9 cellular contexts compared by ENCODE assay signal in genomic region chr17:81222620-81222905, GRCh38. TPM values are rescaled to one million over a fixed set of nuclear protein-coding genes. Genes with fewer than 3 reads are reported as not detected.
A peak's percentile ranks its signal among the peaks of the same experiment; 100 is the strongest.
DNase-seq lines count a peak whose midpoint lies in the region; ATAC-seq and TF ChIP-seq lines count a peak whose summit lies in the region.
"Had no signal": no experiment of that assay in that cellular context is flagged by ENCODE, and none has a peak within 500 bp of the region (broad histone marks: within the 10 kb centered on the region; RNA-seq: fewer than 3 reads in every experiment).

No MANE protein-coding gene starts in this region.

- ATAC-seq in HG03045 (IDR thresholded peaks at IDR 0.05; ENCODE audit: unreplicated experiment) (no peak), GM18867 (IDR thresholded peaks at IDR 0.05; ENCODE audit: unreplicated experiment) (no peak)

- H3K4me2 ChIP-seq in OCI-LY7 (ENCODE audit: low read length): peak overlapping the region; percentile 73

- H3K9me3 ChIP-seq in OCI-LY7 (ENCODE audit: low read length) (no peaks in the 10 kb centered on the region), esophagus muscularis mucosa (no peaks in the 10 kb centered on the region), ovary (no peaks in the 10 kb centered on the region)

- H3K9me2 ChIP-seq in OCI-LY7 (ENCODE audit: insufficient read depth, low read length): no peaks in the 10 kb centered on the region

- H4K20me1 ChIP-seq in OCI-LY7 (ENCODE audit: insufficient read depth, low read length): no peaks in the 10 kb centered on the region

- H3K4me1 ChIP-seq in OCI-LY7 (ENCODE audit: insufficient read depth, low read length, poor library complexity, severe bottlenecking) (peaks cover 24% of the 10 kb centered on the region), esophagus muscularis mucosa (peaks cover 19 to 27% (median 24%) of the 10 kb centered on the region in 4 donors), ovary (ENCODE audit: insufficient read depth) (peaks cover 9% of the 10 kb centered on the region)

- H3K4me3 ChIP-seq in GM06990 (replicated peaks; ENCODE audit: low read depth, low read length) (peak overlapping the region; percentile 85), OCI-LY7 (ENCODE audit: low read depth, low read length, poor library complexity, severe bottlenecking) (peak overlapping the region; percentile 79), esophagus muscularis mucosa (peak overlapping the region; percentile 65 to 85 (median 80)), ovary (peak overlapping the region; percentile 92)

- H3K27me3 ChIP-seq in GM06990 (replicated peaks; ENCODE audit: control insufficient read depth, insufficient read depth, low read length) (no peaks in the 10 kb centered on the region), esophagus muscularis mucosa (no peaks in the 10 kb centered on the region), ovary (no peaks in the 10 kb centered on the region)

- BruUV-seq in OCI-LY7 (replicated peaks; lab: Mats Ljungman, UMichigan): no TSS peak

- H3K36me3 ChIP-seq in GM06990 (ENCODE audit: control insufficient read depth, insufficient read depth, low read length) (peaks cover 3% of the 10 kb centered on the region), OCI-LY7 (ENCODE audit: insufficient read depth, low read length) (no peaks in the 10 kb centered on the region), esophagus muscularis mucosa (peaks cover 7 to 18% (median 10%) of the 10 kb centered on the region in 4 donors), ovary (no peaks in the 10 kb centered on the region)

- H3K27ac ChIP-seq in OCI-LY7 (ENCODE audit: low read depth, low read length, poor library complexity, severe bottlenecking) (no peak overlapping the region), esophagus muscularis mucosa (replicated peaks in 1 of 4) (peak overlapping the region in 3 of 4 donors; percentile 24 to 58 (median 54)), ovary (no peak overlapping the region)

- intact Hi-C loops in OCI-LY7 (cut with micrococcal nuclease; ENCODE audit: unreplicated experiment) (no loop called here), esophagus muscularis mucosa (cut with DNase I) (no loop called here), ovary (cut with DNase I) (loop anchor here in 1 of 4 donors (5.0 kb wide), 1 partner anchor 80 kb away; no protein-coding TSS in a partner anchor)

- H3K79me2 ChIP-seq in OCI-LY7 (ENCODE audit: insufficient read depth, low read depth, low read length): no peaks in the 10 kb centered on the region

- TF ChIP-seq EP300 in esophagus muscularis mucosa (IDR thresholded peaks at IDR 0.05) (no peak), ovary (IDR thresholded peaks at IDR 0.05) (no peak)

- TF ChIP-seq CTCF in GM06990 (IDR thresholded peaks at IDR 0.05; ENCODE audit: insufficient read depth, low read length, poor library complexity, severe bottlenecking) (no peak), OCI-LY7 (conservative IDR thresholded peaks at IDR 0.05; ENCODE audit: low read length) (no peak), esophagus muscularis mucosa (IDR thresholded peaks at IDR 0.05) (no peak), ovary (IDR thresholded peaks at IDR 0.05) (no peak)

- H2AFZ ChIP-seq in OCI-LY7 (ENCODE audit: low read length): peak overlapping the region; percentile 65

- POLR2A ChIA-PET in OCI-LY7 (lab: Charles Lee): interaction anchor here (0.6 to 1.3 kb wide), 7 partner anchors 16 to 409 kb away, joined by 3 to 12 read pairs (median 4); partner anchors contain the start of genes BAHCC1, NDUFAF8 and TEPSIN

- TF ChIP-seq POLR2A in esophagus muscularis mucosa (IDR thresholded peaks at IDR 0.05; ENCODE audit: low read depth) (no peak), ovary (IDR thresholded peaks at IDR 0.05) (no peak)

- DNase-seq in GM06990 (ENCODE audit: extremely low read depth, insufficient read length) (no peak), OCI-LY7 (ENCODE audit: low spot score) (no peak), esophagus muscularis mucosa (ENCODE audit: extremely low spot score) (no peak), ovary (no peak), NCI-H226 (no peak), HT-29 (ENCODE audit: low spot score) (no peak)

- CTCF ChIA-PET in OCI-LY7 (lab: Charles Lee; ENCODE audit: unreplicated experiment): interaction anchor here (0.6 to 0.7 kb wide), 2 partner anchors 690 to 1229 kb away, joined by 3 to 13 read pairs; no protein-coding TSS in a partner anchor

- 0% methylated on average over 1 of the region's 30 CpGs for WGBS in esophagus muscularis mucosa
- 0 to 1% (median 1%) methylated on average over 10 to 30 of the region's 30 CpGs for WGBS in ovary, 3 donors

RNA-seq across cellular contexts. Expression of gene CEP131, which starts 0.2 kb away (rescaled TPM):
- total RNA-seq in OCI-LY7 (2014; rRNA removed; shearing (Covaris generic)): 32.9 and 35.0 TPM in 2 replicates
- total RNA-seq in OCI-LY7 (2022) (36.0 and 38.6 TPM in 2 replicates), esophagus muscularis mucosa (10 to 100 TPM in 1 of 4 donors, 1 to 10 TPM in 3; 4.5 to 10.6 (median 8.9) TPM), ovary (10 to 100 TPM in 3 of 7 donors, 1 to 10 TPM in 4; 5.5 to 10.7 (median 8.8) TPM)
- polyA plus RNA-seq in ovary: 1 to 10 TPM in 1 of 2 donors, under 1 TPM in 1; 0.22 to 9.9 TPM
- total RNA-seq in HT-29 (2014; rRNA removed; shearing (Covaris generic)): 37.1 and 46.0 TPM in 2 replicates

RNA-seq across cellular contexts. Expression of gene TEPSIN, which starts 16.3 kb away (rescaled TPM):
- 29.7 and 46.4 TPM in 2 replicates for total RNA-seq in OCI-LY7 (2014; rRNA removed; shearing (Covaris generic))
- total RNA-seq in OCI-LY7 (2022): 75.3 and 78.9 TPM in 2 replicates
- total RNA-seq in esophagus muscularis mucosa: 10 to 100 TPM; 19.5 to 31.6 (median 23.5) TPM
- 10 to 100 TPM; 15.8 to 30.2 (median 25.3) TPM for total RNA-seq in ovary
- polyA plus RNA-seq in ovary: 10 to 100 TPM in 1 of 2 donors, 1 to 10 TPM in 1; 2.5 to 21.8 TPM
- total RNA-seq in HT-29 (2014; rRNA removed; shearing (Covaris generic)): 39.4 and 46.2 TPM in 2 replicates

RNA-seq across cellular contexts. Expression of gene NDUFAF8, which starts 16.6 kb away (rescaled TPM):
- 129 and 161 TPM in 2 replicates for total RNA-seq in OCI-LY7 (2014; rRNA removed; shearing (Covaris generic))
- total RNA-seq in OCI-LY7 (2022) (151 and 165 TPM in 2 replicates), esophagus muscularis mucosa (10 to 100 TPM; 34.6 to 54.8 (median 40.4) TPM), ovary (10 to 100 TPM; 26.6 to 66.3 (median 33.9) TPM)
- polyA plus RNA-seq in ovary: 10 to 100 TPM; 14.6 to 53.4 TPM
- 87.4 and 96.5 TPM in 2 replicates for total RNA-seq in HT-29 (2014; rRNA removed; shearing (Covaris generic))

RNA-seq across cellular contexts. Expression of gene AATK, which starts 56.5 kb away (rescaled TPM):
- 0.03 TPM in 1 of 2 replicates, not detected in the other for total RNA-seq in OCI-LY7 (2014; rRNA removed; shearing (Covaris generic))
- total RNA-seq in OCI-LY7 (2022) (not detected in 2 replicates), esophagus muscularis mucosa (10 to 100 TPM; 13.7 to 24.6 (median 16.0) TPM), ovary (1 to 10 TPM in 5 of 7 donors, under 1 TPM in 2; 0.23 to 3.1 (median 1.7) TPM)
- polyA plus RNA-seq in ovary: 1 to 10 TPM in 1 of 2 donors, under 1 TPM in 1; 0.33 to 1.5 TPM
- 64.6 and 71.3 TPM in 2 replicates for total RNA-seq in HT-29 (2014; rRNA removed; shearing (Covaris generic))

RNA-seq across cellular contexts. Expression of gene PVALEF, which starts 57.3 kb away (rescaled TPM):
- total RNA-seq in OCI-LY7 (2014; rRNA removed; shearing (Covaris generic)): not detected in 2 replicates
- total RNA-seq in OCI-LY7 (2022) (not detected in 2 replicates), esophagus muscularis mucosa (not detected), ovary (not detected)
- not detected for polyA plus RNA-seq in ovary
- not detected in 2 replicates for total RNA-seq in HT-29 (2014; rRNA removed; shearing (Covaris generic))
- total RNA-seq: dermis microvascular lymphatic vessel endothelial cell had no signal

Comparison
In these comparisons a context has a peak if more than half of its experiments do, and no peak if none do; other contexts are left out.
1. H3K27ac ChIP-seq: peak in esophagus muscularis mucosa (3 of 4); none in OCI-LY7 (single experiment) and ovary (0 of 2).
2. Peak in every context shown above with its lines, with median percentiles within 50 percentile points of each other: H3K4me3 ChIP-seq.